Comparison of ENCODE assay signal across 13 cellular contexts in genomic region chr17:6642592-6642991, GRCh38. TPM values are rescaled to one million over a fixed set of nuclear protein-coding genes. Genes with fewer than 3 reads are reported as not detected.
DNase-seq lines count a peak whose midpoint lies in the region; ATAC-seq and TF ChIP-seq lines count a peak whose summit lies in the region.
"Had no signal": no experiment of that assay in that cellular context is flagged by ENCODE, and none has a peak within 500 bp of the region (broad histone marks: within the 10 kb centered on the region; RNA-seq: fewer than 3 reads in every experiment).

No MANE protein-coding gene starts in this region.

- H2AFZ ChIP-seq in H9 (ENCODE audit: low read length) (no peak overlapping the region), trophoblast cell (ENCODE audit: insufficient read depth, low read length, poor library complexity) (no peak overlapping the region)

- H3K79me2 ChIP-seq in H9 (ENCODE audit: insufficient read depth, low read length), result peaks cover 2% of the 10 kb centered on the region; the same call in 1 of the 2 replicates
- peaks cover 9% of the 10 kb centered on the region for H3K79me2 ChIP-seq in trophoblast cell (ENCODE audit: control insufficient read depth, insufficient read depth, low read length, poor library complexity)

- H3K4ac ChIP-seq in H9 (ENCODE audit: low read depth, low read length) (no peak overlapping the region), trophoblast cell (ENCODE audit: low read depth, low read length) (no peak overlapping the region)

- H3K27ac Mint-ChIP-seq in H9 (no peak overlapping the region), immature natural killer cell (peak overlapping the region; percentile 50 to 93 (median 74))
- peak overlapping the region; percentile 57 for H3K27ac Mint-ChIP-seq in activated CD8-positive, alpha-beta T cell treated with anti-CD3 and anti-CD28 coated beads, Interleukin-2, amount 10 ng/mL, durations not matched to agents 7 days and 5 days

- H2AK5ac ChIP-seq in H9 (ENCODE audit: insufficient read length, low read length), result no peak overlapping the region
- H2AK5ac ChIP-seq in trophoblast cell (ENCODE audit: low read length), result no peak overlapping the region

- H3K4me1 ChIP-seq in H9 (ENCODE audit: insufficient read depth, low read length) (no peaks in the 10 kb centered on the region), trophoblast cell (ENCODE audit: control insufficient read depth in 1 of 2, insufficient read depth in 2 of 2, low read length in 2 of 2) (peaks cover 9 to 10% of the 10 kb centered on the region in 2 experiments), sigmoid colon (peaks cover 0 to 31% (median 29%) of the 10 kb centered on the region in 4 donors)
- H3K4me1 ChIP-seq in effector memory CD4-positive, alpha-beta T cell (ENCODE audit: control insufficient read depth, insufficient read depth, low read length, poor library complexity, severe bottlenecking), result peaks cover 23% of the 10 kb centered on the region

- H2BK120ac ChIP-seq in H9 (ENCODE audit: low read depth, low read length, poor library complexity, severe bottlenecking) (no peak overlapping the region), trophoblast cell (ENCODE audit: insufficient read depth, low read length, poor library complexity) (no peak overlapping the region)

- H3K56ac ChIP-seq in H9 (ENCODE audit: insufficient read length, low read depth, low read length), result no peak overlapping the region

- H3K27ac ChIP-seq in H9 (ENCODE audit: insufficient read length, low read depth, low read length) (no peak overlapping the region), trophoblast cell (ENCODE audit: low read depth, low read length) (no peak overlapping the region), sigmoid colon (no peak overlapping the region)
- H3K27ac ChIP-seq in effector memory CD4-positive, alpha-beta T cell (ENCODE audit: insufficient read depth, low read length, poor library complexity, severe bottlenecking), result no peak overlapping the region
- H3K27ac ChIP-seq: left ventricle myocardium inferior, right atrium auricular region had no signal

- peak overlapping the region; percentile 60 to 94; a peak in 3 of 5 replicates for H3K4me3 Mint-ChIP-seq in H9
- H3K4me3 Mint-ChIP-seq in activated CD8-positive, alpha-beta T cell treated with anti-CD3 and anti-CD28 coated beads, Interleukin-2, amount 10 ng/mL, durations not matched to agents 7 days and 5 days, result peak overlapping the region; percentile 94
- H3K4me3 Mint-ChIP-seq in immature natural killer cell, result peak overlapping the region; percentile 26 to 97 (median 72)

- H2BK15ac ChIP-seq in H9 (ENCODE audit: low read depth, low read length), result no peak overlapping the region

- CTCF ChIA-PET in activated CD8-positive, alpha-beta T cell treated with anti-CD3 and anti-CD28 coated beads, Interleukin-2, amount 10 ng/mL, durations not matched to agents 7 days and 5 days (lab: Charles Lee), result interaction anchor here (1.2 to 1.3 kb wide), 2 partner anchors 18 to 24 kb away, joined by 3 read pairs; no protein-coding TSS in a partner anchor

- TF ChIP-seq EP300 in sigmoid colon (IDR thresholded peaks at IDR 0.05), result no peak

- H4K91ac ChIP-seq in H9 (ENCODE audit: insufficient read length, low read depth, low read length) (no peak overlapping the region), trophoblast cell (ENCODE audit: low read depth, low read length) (no peak overlapping the region)

- H2BK12ac ChIP-seq in H9 (ENCODE audit: insufficient read length, low read depth, low read length), result no peak overlapping the region
- no peak overlapping the region for H2BK12ac ChIP-seq in trophoblast cell (ENCODE audit: low read length)

- H4K8ac ChIP-seq in H9 (replicated peaks; ENCODE audit: insufficient read length, low read depth, low read length) (no peak overlapping the region), trophoblast cell (ENCODE audit: low read depth, low read length) (no peak overlapping the region)

- no peak overlapping the region for H4K5ac ChIP-seq in H9 (ENCODE audit: insufficient read length, low read depth, low read length)

- H3K4me1 Mint-ChIP-seq in H9 (peaks cover 15 to 16% of the 10 kb centered on the region in 2 experiments), immature natural killer cell (peaks cover 36 to 57% of the 10 kb centered on the region in 2 donors)
- H3K4me1 Mint-ChIP-seq in activated CD8-positive, alpha-beta T cell treated with anti-CD3 and anti-CD28 coated beads, Interleukin-2, amount 10 ng/mL, durations not matched to agents 7 days and 5 days (ENCODE audit: low read depth), result peaks cover 65% of the 10 kb centered on the region

- H3K79me1 ChIP-seq in H9 (ENCODE audit: insufficient read depth, low read depth, low read length, poor library complexity, severe bottlenecking) (peaks cover 3% of the 10 kb centered on the region), trophoblast cell (ENCODE audit: low read length) (peaks cover 12% of the 10 kb centered on the region)

- no peak overlapping the region for H3K23ac ChIP-seq in H9 (ENCODE audit: insufficient read length, low read depth, low read length)
- no peak overlapping the region for H3K23ac ChIP-seq in trophoblast cell (ENCODE audit: low read length)

- no peak overlapping the region for H3K9ac ChIP-seq in H9 (ENCODE audit: extremely low read depth, insufficient read length, low read length)
- H3K9ac ChIP-seq in trophoblast cell (ENCODE audit: low read length), result no peak overlapping the region

- DNase-seq in AG10803 (ENCODE audit: low read depth) (peak; percentile 29), H9 (no peak), immature natural killer cell (no peak), trophoblast cell (no peak), sigmoid colon (no peak), D341Med (ENCODE audit: low spot score) (no peak)
- DNase-seq in activated CD8-positive, alpha-beta T cell treated with anti-CD3 and anti-CD28 coated beads, Interleukin-2, amount 10 ng/mL, durations not matched to agents 7 days and 5 days, result no peak
- no peak for DNase-seq in effector memory CD4-positive, alpha-beta T cell
- DNase-seq: activated CD4-positive, alpha-beta T cell treated with anti-CD3 and anti-CD28 coated beads for 4 hours; left ventricle myocardium inferior; NCI-H2081 treated with DMSO at 0.1 percent for 48 hours; Right ventricle myocardium superior had no signal

- H3K4me2 ChIP-seq in H9 (ENCODE audit: insufficient read depth, insufficient read length, low read length) (no peak overlapping the region), trophoblast cell (ENCODE audit: low read length) (no peak overlapping the region)

- no peaks in the 10 kb centered on the region for H3K27me3 ChIP-seq in H9 (ENCODE audit: insufficient read depth, low read length)
- H3K27me3 ChIP-seq in trophoblast cell (ENCODE audit: insufficient read depth, low read length), result no peaks in the 10 kb centered on the region
- no peaks in the 10 kb centered on the region for H3K27me3 ChIP-seq in effector memory CD4-positive, alpha-beta T cell (replicated peaks; ENCODE audit: control insufficient read depth, insufficient read depth, low read length, poor library complexity, severe bottlenecking)
- no peaks in the 10 kb centered on the region for H3K27me3 ChIP-seq in sigmoid colon
- H3K27me3 ChIP-seq: right atrium auricular region had no signal

- H2BK5ac ChIP-seq in H9 (ENCODE audit: insufficient read length, low read length) (no peak overlapping the region), trophoblast cell (ENCODE audit: low read depth, low read length, poor library complexity) (no peak overlapping the region)

- no peak overlapping the region for H3K14ac ChIP-seq in H9 (ENCODE audit: insufficient read depth, low read length)
- H3K14ac ChIP-seq in trophoblast cell (ENCODE audit: low read length), result no peak overlapping the region

- H3K9me3 Mint-ChIP-seq in H9 (no peaks in the 10 kb centered on the region), immature natural killer cell (no peaks in the 10 kb centered on the region)
- no peaks in the 10 kb centered on the region for H3K9me3 Mint-ChIP-seq in activated CD8-positive, alpha-beta T cell treated with anti-CD3 and anti-CD28 coated beads, Interleukin-2, amount 10 ng/mL, durations not matched to agents 7 days and 5 days (ENCODE audit: insufficient read depth)

- H3K36me3 ChIP-seq in trophoblast cell (ENCODE audit: control insufficient read depth in 1 of 2, insufficient read depth in 2 of 2, low read length in 2 of 2), result peaks cover 6 to 7% of the 10 kb centered on the region in 2 experiments
- H3K36me3 ChIP-seq in effector memory CD4-positive, alpha-beta T cell (ENCODE audit: control insufficient read depth, insufficient read depth, low read length), result peaks cover 14% of the 10 kb centered on the region
- H3K36me3 ChIP-seq in sigmoid colon, result peaks cover 0 to 50% (median 11%) of the 10 kb centered on the region in 4 donors

- H3K36me3 Mint-ChIP-seq in H9 (ENCODE audit: insufficient read depth in 1 of 3, low read depth in 3 of 3) (peaks cover 3 to 40% (median 33%) of the 10 kb centered on the region in 3 experiments; a peak in 6 of 7 replicates), immature natural killer cell (peaks cover 0 to 21% (median under 1%) of the 10 kb centered on the region in 3 donors)
- peaks cover 48% of the 10 kb centered on the region for H3K36me3 Mint-ChIP-seq in activated CD8-positive, alpha-beta T cell treated with anti-CD3 and anti-CD28 coated beads, Interleukin-2, amount 10 ng/mL, durations not matched to agents 7 days and 5 days (ENCODE audit: low read depth)

- no peak for ATAC-seq in activated CD8-positive, alpha-beta T cell treated with anti-CD3 and anti-CD28 coated beads, Interleukin-2, amount 10 ng/mL, durations not matched to agents 7 days and 5 days

- no peak overlapping the region for H3T11ph ChIP-seq in H9 (ENCODE audit: low read length)

- WGBS in H9 (ENCODE audit: extremely low coverage, insufficient read length, low lambda C conversion rate), result no CpG with 5 or more reads among the region's 2 CpGs
- WGBS in trophoblast cell (ENCODE audit: extremely low coverage, insufficient coverage, insufficient read length), result no CpG with 5 or more reads among the region's 2 CpGs
- WGBS in sigmoid colon, 2 donors, result 33 to 54% methylated on average over 2 of the region's 2 CpGs

- H3K18ac ChIP-seq in H9 (ENCODE audit: insufficient read length, low read depth, low read length) (no peak overlapping the region), trophoblast cell (ENCODE audit: low read length) (no peak overlapping the region)

- POLR2A ChIA-PET in activated CD8-positive, alpha-beta T cell treated with anti-CD3 and anti-CD28 coated beads, Interleukin-2, amount 10 ng/mL, durations not matched to agents 7 days and 5 days (lab: Charles Lee), result interaction anchor here (4.9 kb wide), 1 partner anchor 8 kb away, joined by 36 read pairs; the partner anchor contains the start of genes C17orf100 and MED31

- H4K20me1 ChIP-seq in H9 (ENCODE audit: control insufficient read depth, insufficient read depth, insufficient read length), result no peaks in the 10 kb centered on the region

- TF ChIP-seq CTCF in AG10803 (conservative IDR thresholded peaks at IDR 0.05; ENCODE audit: low read length) (no peak), H9 (conservative IDR thresholded peaks at IDR 0.05) (no peak), sigmoid colon (IDR thresholded peaks at IDR 0.05) (no peak)

- H3K9me3 ChIP-seq in H9 (ENCODE audit: control insufficient read depth, low read depth, low read length), result no peaks in the 10 kb centered on the region
- no peaks in the 10 kb centered on the region for H3K9me3 ChIP-seq in trophoblast cell (ENCODE audit: insufficient read depth, low read depth, low read length)
- H3K9me3 ChIP-seq in effector memory CD4-positive, alpha-beta T cell (ENCODE audit: control insufficient read depth, low read length), result no peaks in the 10 kb centered on the region
- no peaks in the 10 kb centered on the region for H3K9me3 ChIP-seq in sigmoid colon
- H3K9me3 ChIP-seq: left ventricle myocardium inferior, right atrium auricular region had no signal

- H2BK20ac ChIP-seq in H9 (ENCODE audit: low read depth, low read length, poor library complexity, severe bottlenecking), result no peak overlapping the region

- intact Hi-C loops in sigmoid colon (cut with DNase I), result loop anchor here (5.0 to 10.0 kb wide), 2 partner anchors 170 to 762 kb away; partner anchors contain the start of genes NLGN2 and TMEM256

- peaks cover 18% of the 10 kb centered on the region for H3K23me2 ChIP-seq in H9 (ENCODE audit: insufficient read length, low read depth, low read length, poor library complexity, severe bottlenecking)

- H3K4me3 ChIP-seq in AG10803 (ENCODE audit: low read length), result no peak overlapping the region
- H3K4me3 ChIP-seq in trophoblast cell (ENCODE audit: low read depth, low read length), result no peak overlapping the region
- no peak overlapping the region for H3K4me3 ChIP-seq in effector memory CD4-positive, alpha-beta T cell (ENCODE audit: insufficient read depth, low read depth, low read length, poor library complexity, severe bottlenecking)
- H3K4me3 ChIP-seq in sigmoid colon, result no peak overlapping the region
- H3K4me3 ChIP-seq: right atrium auricular region had no signal

- TF ChIP-seq POLR2A in sigmoid colon (IDR thresholded peaks at IDR 0.05), result no peak

- H4K12ac ChIP-seq in trophoblast cell (ENCODE audit: low read depth, low read length), result no peak overlapping the region

- no peaks in the 10 kb centered on the region; the same call in 1 of the 2 replicates for H3K27me3 Mint-ChIP-seq in H9 (ENCODE audit: low read depth)
- H3K27me3 Mint-ChIP-seq in activated CD8-positive, alpha-beta T cell treated with anti-CD3 and anti-CD28 coated beads, Interleukin-2, amount 10 ng/mL, durations not matched to agents 7 days and 5 days (ENCODE audit: low read depth), result no peaks in the 10 kb centered on the region
- H3K27me3 Mint-ChIP-seq in immature natural killer cell (ENCODE audit: low read depth in 3 of 3), result peaks cover 8 to 14% (median 12%) of the 10 kb centered on the region in 3 donors

RNA-seq across cellular contexts. Expression of gene TXNDC17, which starts 1.7 kb away (rescaled TPM):
- total RNA-seq in H9 (2021) (170 and 188 TPM in 2 replicates), sigmoid colon (100 to 1,000 TPM in 3 of 4 donors, 10 to 100 TPM in 1; 37.3 to 152 (median 120) TPM)
- 10 to 100 TPM; 81.8 to 94.7 TPM for total RNA-seq in activated CD8-positive, alpha-beta T cell treated with anti-CD3 and anti-CD28 coated beads, Interleukin-2, amount 10 ng/mL, durations not matched to agents 7 days and 5 days
- polyA plus RNA-seq in immature natural killer cell (100 to 1,000 TPM in 2 of 3 donors, 10 to 100 TPM in 1; 79.2 to 111 (median 107) TPM), sigmoid colon (100 to 1,000 TPM; 296 to 703 (median 532) TPM)
- polyA plus RNA-seq in trophoblast cell (2013), result 125 and 128 TPM in 2 replicates

RNA-seq across cellular contexts. Expression of gene KIAA0753, which starts 2.1 kb away (rescaled TPM):
- total RNA-seq in H9 (2021) (37.2 and 37.4 TPM in 2 replicates), sigmoid colon (10 to 100 TPM; 14.1 to 18.3 (median 14.5) TPM)
- total RNA-seq in activated CD8-positive, alpha-beta T cell treated with anti-CD3 and anti-CD28 coated beads, Interleukin-2, amount 10 ng/mL, durations not matched to agents 7 days and 5 days, result 10 to 100 TPM; 14.0 to 19.5 TPM
- polyA plus RNA-seq in immature natural killer cell (1 to 10 TPM in 2 of 3 donors, under 1 TPM in 1; 0.19 to 2.0 (median 1.1) TPM), sigmoid colon (1 to 10 TPM; 3.6 to 8.1 (median 3.9) TPM)
- polyA plus RNA-seq in trophoblast cell (2013), result 9.5 and 9.8 TPM in 2 replicates

RNA-seq across cellular contexts. Expression of gene MED31, which starts 8.8 kb away (rescaled TPM):
- total RNA-seq in H9 (2021) (9.1 and 11.8 TPM in 2 replicates), sigmoid colon (1 to 10 TPM; 2.0 to 8.6 (median 7.1) TPM)
- total RNA-seq in activated CD8-positive, alpha-beta T cell treated with anti-CD3 and anti-CD28 coated beads, Interleukin-2, amount 10 ng/mL, durations not matched to agents 7 days and 5 days, result 10 to 100 TPM; 16.9 to 20.2 TPM
- polyA plus RNA-seq in immature natural killer cell (10 to 100 TPM; 34.0 to 50.8 (median 34.4) TPM), sigmoid colon (10 to 100 TPM in 2 of 3 donors, 1 to 10 TPM in 1; 9.6 to 24.0 (median 11.5) TPM)
- polyA plus RNA-seq in trophoblast cell (2013), result 54.0 and 59.8 TPM in 2 replicates

RNA-seq across cellular contexts. Expression of gene C17orf100, which starts 9.0 kb away (rescaled TPM):
- total RNA-seq in H9 (2021), result 0.70 and 1.1 TPM in 2 replicates
- 1 to 10 TPM in 1 of 2 experiments, under 1 TPM in 1; 0.92 to 1.5 TPM for total RNA-seq in activated CD8-positive, alpha-beta T cell treated with anti-CD3 and anti-CD28 coated beads, Interleukin-2, amount 10 ng/mL, durations not matched to agents 7 days and 5 days
- polyA plus RNA-seq in immature natural killer cell, result 1 to 10 TPM in 2 of 3 donors, not detected in 1; 1.7 to 5.2 TPM
- 2.0 and 2.1 TPM in 2 replicates for polyA plus RNA-seq in trophoblast cell (2013)
- 1 to 10 TPM in 3 of 4 donors, under 1 TPM in 1; 0.81 to 2.8 (median 1.7) TPM for total RNA-seq in sigmoid colon
- polyA plus RNA-seq in sigmoid colon, result 1 to 10 TPM; 2.1 to 4.2 (median 2.1) TPM

Comparison
In these comparisons a context has a peak if more than half of its experiments do, and no peak if none do; other contexts are left out.
1. H3K27ac Mint-ChIP-seq: peak in activated CD8-positive, alpha-beta T cell treated with anti-CD3 and anti-CD28 coated beads, Interleukin-2, amount 10 ng/mL, durations not matched to agents 7 days and 5 days (single experiment) and immature natural killer cell (6 of 6); none in H9 (0 of 3).
2. Peak in every context shown above with its lines, with median percentiles within 50 percentile points of each other: H3K4me3 Mint-ChIP-seq.